ENCODE assay signal across 8 cellular contexts in genomic region chr3:170357176-170357919, GRCh38. TPM values are rescaled to one million over a fixed set of nuclear protein-coding genes. Genes with fewer than 3 reads are reported as not detected.
DNase-seq lines count a peak whose midpoint lies in the region; ATAC-seq and TF ChIP-seq lines count a peak whose summit lies in the region.

Gene SKIL (plus strand): TSS chr3:170357715. CDS start chr3:170360332, 2,617 bp downstream.

- H3K4me1 ChIP-seq in colonic mucosa: peaks cover 3% of the 10 kb centered on the region

- H3K4me3 Mint-ChIP-seq in activated CD4-positive, alpha-beta T cell treated with anti-CD3 and anti-CD28 coated beads, Interleukin-2, amount 10 ng/mL, durations not matched to agents 24 days and 14 days: peak within 1 kb of the TSS; percentile 79

- CTCF ChIA-PET in BJ (lab: Yijun Ruan, JAX): interaction anchor here (0.6 to 1.4 kb wide), 6 partner anchors 12 to 512 kb away, joined by 3 to 5 read pairs (median 4); no protein-coding TSS in a partner anchor

- peaks cover 32% of the 10 kb centered on the region for H3K36me3 Mint-ChIP-seq in activated CD4-positive, alpha-beta T cell treated with anti-CD3 and anti-CD28 coated beads, Interleukin-2, amount 10 ng/mL, durations not matched to agents 24 days and 14 days (ENCODE audit: low read depth)

- peak within 1 kb of the TSS; percentile 95 for H3K27ac Mint-ChIP-seq in activated CD4-positive, alpha-beta T cell treated with anti-CD3 and anti-CD28 coated beads, Interleukin-2, amount 10 ng/mL, durations not matched to agents 24 days and 14 days

- H3K27me3 ChIP-seq in BJ (ENCODE audit: control insufficient read depth, insufficient read depth, low read length) (no peaks in the 10 kb centered on the region), colonic mucosa (no peaks in the 10 kb centered on the region)

- H3K9me3 Mint-ChIP-seq in activated CD4-positive, alpha-beta T cell treated with anti-CD3 and anti-CD28 coated beads, Interleukin-2, amount 10 ng/mL, durations not matched to agents 24 days and 14 days: no peaks in the 10 kb centered on the region

- H3K9me3 ChIP-seq in colonic mucosa: no peaks in the 10 kb centered on the region

- TF ChIP-seq CTCF in BJ (IDR thresholded peaks at IDR 0.05; ENCODE audit: insufficient read depth, low read depth, low read length) (peak; percentile 35; the same call in 1 of the 2 replicates), colonic mucosa (IDR thresholded peaks at IDR 0.05) (no peak)

- H3K36me3 ChIP-seq in BJ (ENCODE audit: control insufficient read depth, insufficient read depth, low read length): no peaks in the 10 kb centered on the region
- H3K36me3 ChIP-seq in colonic mucosa: no peaks in the 10 kb centered on the region

- H3K27ac ChIP-seq in colonic mucosa: peak within 1 kb of the TSS; percentile 88

- DNase-seq in BJ (ENCODE audit: low read depth) (peak; percentile 50), NCI-H526 (lab: John Stamatoyannopoulos, UW) (peak; percentile 88 to 99), colonic mucosa (peak; percentile 96), left kidney (ENCODE audit: low read depth, low spot score) (peak; percentile 98)
- peak; percentile 98 for DNase-seq in activated CD4-positive, alpha-beta T cell treated with anti-CD3 and anti-CD28 coated beads, Interleukin-2, amount 10 ng/mL, durations not matched to agents 24 days and 14 days
- DNase-seq in stimulated activated CD4-positive, alpha-beta T cell treated with anti-CD3 and anti-CD28 coated beads, Interleukin-1b, Interleukin-23, amount 100 ng/mL, for 48 hours: peak; percentile 95

- H3K27me3 Mint-ChIP-seq in activated CD4-positive, alpha-beta T cell treated with anti-CD3 and anti-CD28 coated beads, Interleukin-2, amount 10 ng/mL, durations not matched to agents 24 days and 14 days: peaks cover 7% of the 10 kb centered on the region

- H3K9ac ChIP-seq in colonic mucosa (ENCODE audit: low read depth in 2 of 2, low read length in 2 of 2): peak within 1 kb of the TSS; percentile 91 to 92

- peak within 1 kb of the TSS; percentile 94 for H3K4me3 ChIP-seq in BJ (ENCODE audit: low read depth, low read length)
- H3K4me3 ChIP-seq in colonic mucosa: peak within 1 kb of the TSS; percentile 93

- intact Hi-C loops in activated CD4-positive, alpha-beta T cell treated with anti-CD3 and anti-CD28 coated beads, Interleukin-2, amount 10 ng/mL, durations not matched to agents 24 days and 14 days (cut with micrococcal nuclease): loop anchor here (1.0 to 5.0 kb wide), 7 partner anchors 80 to 593 kb away; partner anchors contain the start of genes LRRC34, LRRIQ4, PHC3 and SEC62
- intact Hi-C loops in colonic mucosa (cut with DNase I): no loop called here

- POLR2A ChIA-PET in BJ (lab: Charles Lee): interaction anchor here (0.5 to 0.6 kb wide), 3 partner anchors 11 to 177 kb away, joined by 4 to 5 read pairs (median 5); no protein-coding TSS in a partner anchor

- peaks cover 27% of the 10 kb centered on the region for H3K4me1 Mint-ChIP-seq in activated CD4-positive, alpha-beta T cell treated with anti-CD3 and anti-CD28 coated beads, Interleukin-2, amount 10 ng/mL, durations not matched to agents 24 days and 14 days

- peak; percentile 61 for ATAC-seq in GM19328 (IDR thresholded peaks at IDR 0.05; ENCODE audit: unreplicated experiment)
- peak; percentile 38 for ATAC-seq in HG03469 (IDR thresholded peaks at IDR 0.05; ENCODE audit: unreplicated experiment)

RNA-seq across cellular contexts. Expression of gene SKIL, which starts in this region (rescaled TPM):
- polyA plus RNA-seq in BJ (2011; rRNA removed): 9.7 and 18.1 TPM in 2 replicates
- 33.0 and 35.2 TPM in 2 replicates for polyA minus RNA-seq in BJ (2011; rRNA and poly(A)+ RNA removed)
- 23.3 TPM in 2 replicates for total RNA-seq in activated CD4-positive, alpha-beta T cell treated with anti-CD3 and anti-CD28 coated beads, Interleukin-2, amount 10 ng/mL, durations not matched to agents 24 days and 14 days
- total RNA-seq in colonic mucosa: 10 to 100 TPM; 16.9 to 41.3 TPM

Comparison
In these comparisons a context has a peak if more than half of its experiments do, and no peak if none do; other contexts are left out.
1. Peak in every context shown above with its lines: DNase-seq, ATAC-seq, H3K4me3 ChIP-seq and H3K27ac ChIP-seq.